16 cellular contexts compared by ENCODE assay signal in the genomic region with DNA sequence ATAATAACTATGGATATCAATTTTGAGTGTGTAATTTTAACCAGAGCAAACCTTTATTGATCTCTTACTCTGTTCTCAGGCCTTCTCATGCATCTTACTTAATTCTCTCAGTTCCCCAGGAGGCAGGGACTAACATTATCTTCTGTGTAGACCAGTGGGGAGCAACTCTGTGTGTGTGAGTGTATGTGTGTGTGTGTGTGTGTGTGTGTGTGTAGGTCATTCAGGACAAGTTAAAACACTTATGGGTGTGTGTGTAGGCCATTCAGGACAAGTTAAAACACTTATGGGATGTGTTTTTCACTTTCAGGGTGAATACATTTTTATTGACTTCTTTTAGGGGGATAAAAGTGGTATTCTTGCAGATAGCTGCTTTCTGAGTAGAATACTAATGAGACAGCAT.
A peak's percentile ranks its signal among the peaks of the same experiment; 100 is the strongest.
DNase-seq lines count a peak whose midpoint lies in the region; FAIRE-seq and TF ChIP-seq lines count a peak whose summit lies in the region.
"Had no signal": no experiment of that assay in that cellular context is flagged by ENCODE, and none has a peak within 500 bp of the region (broad histone marks: within the 10 kb centered on the region; RNA-seq: fewer than 3 reads in every experiment).

No MANE protein-coding gene starts in this region.

- H2AFZ ChIP-seq in keratinocyte (ENCODE audit: control insufficient read depth, low read length), result no peak overlapping the region

- no peak overlapping the region for H3K4me3 Mint-ChIP-seq in MCF 10A (ENCODE audit: unreplicated experiment)
- H3K4me3 Mint-ChIP-seq: CD14-positive monocyte, H9 had no signal

- dilution Hi-C loops in keratinocyte (cut with MboI; ENCODE audit: extremely low pct_ligation_motif_present, low sequenced_read_pairs), result no loop called here

- POLR2A ChIA-PET in MCF 10A (lab: Yijun Ruan, JAX), result interaction anchor here (0.6 kb wide), 1 partner anchor 54 kb away, joined by 3 read pairs; no protein-coding TSS in a partner anchor

- BruUV-seq in MCF 10A (replicated peaks; lab: Mats Ljungman, UMichigan), result no TSS peak

- H3K4me1 Mint-ChIP-seq in MCF 10A (ENCODE audit: insufficient read depth, unreplicated experiment), result peaks cover 15% of the 10 kb centered on the region
- H3K4me1 Mint-ChIP-seq: CD14-positive monocyte had no signal

- DNase-seq in breast epithelium (ENCODE audit: low spot score in 2 of 2) (no peak), MCF 10A (ENCODE audit: unreplicated experiment) (no peak), bronchial epithelial cell (ENCODE audit: low read depth) (peak; percentile 32), keratinocyte (ENCODE audit: low read depth, low spot score) (no peak), vagina (ENCODE audit: extremely low spot score in 2 of 2) (no peak), C1 segment of cervical spinal cord (lab: John Stamatoyannopoulos, UW) (no peak), NCI-H2196 treated with DMSO at 0.1 percent for 48 hours (lab: John Stamatoyannopoulos, UW; ENCODE audit: unreplicated experiment) (no peak)
- DNase-seq in stimulated activated CD4-positive, alpha-beta T cell treated with anti-CD3 and anti-CD28 coated beads, Interleukin-12 subunit alpha, Interleukin-12 subunit beta, amount 100 ng/mL, for 4 hours, result no peak
- DNase-seq: COR-L47, H9, NCI-H187 treated with DMSO at 0.1 percent for 48 hours, NCI-H446 treated with DMSO at 0.1 percent for 48 hours, NCI-H82 had no signal

- H3K27me3 Mint-ChIP-seq in MCF 10A (ENCODE audit: insufficient read depth, unreplicated experiment), result no peaks in the 10 kb centered on the region

- H3K9ac ChIP-seq in keratinocyte (ENCODE audit: control insufficient read depth, extremely low read depth, insufficient read depth, low read length), result no peak overlapping the region

- no peaks in the 10 kb centered on the region for H3K9me3 Mint-ChIP-seq in MCF 10A (ENCODE audit: unreplicated experiment)
- H3K9me3 Mint-ChIP-seq: H9 had no signal

- TF ChIP-seq POLR2A in breast epithelium (IDR thresholded peaks at IDR 0.05) (no peak), vagina (IDR thresholded peaks at IDR 0.05) (no peak)

- H3K27ac Mint-ChIP-seq in MCF 10A (ENCODE audit: low read depth, unreplicated experiment), result no peak overlapping the region
- H3K27ac Mint-ChIP-seq: CD14-positive monocyte, H9 had no signal

- H3K9me3 ChIP-seq in breast epithelium, result no peaks in the 10 kb centered on the region
- no peaks in the 10 kb centered on the region for H3K9me3 ChIP-seq in keratinocyte (ENCODE audit: control insufficient read depth, low read depth, low read length)
- H3K9me3 ChIP-seq in vagina, result no peaks in the 10 kb centered on the region

- intact Hi-C loops in breast epithelium (cut with DNase I; ENCODE audit: low total_unique reads) (no loop called here), MCF 10A (cut with micrococcal nuclease) (no loop called here), vagina (cut with DNase I) (no loop called here)

- peak overlapping the region; percentile 13 for H3K4me2 ChIP-seq in keratinocyte (ENCODE audit: control insufficient read depth, extremely low read depth, insufficient read depth, low read depth, low read length)

- no peak overlapping the region for H3K4me3 ChIP-seq in breast epithelium
- H3K4me3 ChIP-seq in bronchial epithelial cell (ENCODE audit: low read depth, low read length), result no peak overlapping the region
- H3K4me3 ChIP-seq in keratinocyte (ENCODE audit: control insufficient read depth in 2 of 3, extremely low read depth in 1 of 3, insufficient read depth in 2 of 3, low read depth in 1 of 3, low read length in 3 of 3), result no peak overlapping the region
- no peak overlapping the region for H3K4me3 ChIP-seq in vagina

- H3K36me3 Mint-ChIP-seq in MCF 10A (ENCODE audit: insufficient read depth, unreplicated experiment), result no peaks in the 10 kb centered on the region
- H3K36me3 Mint-ChIP-seq: CD14-positive monocyte had no signal

- H3K4me1 ChIP-seq in breast epithelium (peaks cover 0 to 3% of the 10 kb centered on the region in 2 donors), keratinocyte (ENCODE audit: control insufficient read depth, extremely low read depth, insufficient read depth, low read length) (peaks cover 26% of the 10 kb centered on the region), vagina (peaks cover 13% of the 10 kb centered on the region)

- no peaks in the 10 kb centered on the region for H3K9me1 ChIP-seq in keratinocyte (ENCODE audit: control insufficient read depth, extremely low read depth, insufficient read depth, low read length)

- peak overlapping the region; percentile 66 to 79 for H3K27ac ChIP-seq in breast epithelium
- H3K27ac ChIP-seq in keratinocyte (ENCODE audit: control insufficient read depth, insufficient read depth, low read length), result no peak overlapping the region
- peak overlapping the region; percentile 60 for H3K27ac ChIP-seq in vagina

- CTCF ChIA-PET in MCF 10A (lab: Yijun Ruan, JAX), result no interaction called here

- H3K79me2 ChIP-seq in keratinocyte (ENCODE audit: control insufficient read depth, insufficient read depth, low read length), result no peaks in the 10 kb centered on the region

- no peak for TF ChIP-seq CTCF in breast epithelium (IDR thresholded peaks at IDR 0.05)
- no peak for TF ChIP-seq CTCF in MCF 10A (IDR thresholded peaks at IDR 0.05; ENCODE audit: unreplicated experiment)
- no peak for TF ChIP-seq CTCF in bronchial epithelial cell (IDR thresholded peaks at IDR 0.05; ENCODE audit: insufficient read depth, low read length, severe bottlenecking)
- TF ChIP-seq CTCF in keratinocyte (optimal IDR thresholded peaks at IDR 0.05 in 1 of 3, IDR thresholded peaks at IDR 0.05 in 1 of 3, conservative IDR thresholded peaks at IDR 0.05 in 1 of 3; ENCODE audit: extremely low read depth in 1 of 3, insufficient read depth in 2 of 3, low read length in 3 of 3), result no peak
- TF ChIP-seq CTCF in vagina (IDR thresholded peaks at IDR 0.05), result no peak

- no peak for FAIRE-seq in bronchial epithelial cell (lab: Jason Lieb, UNC)
- FAIRE-seq in keratinocyte (lab: Jason Lieb, UNC), result no peak
- FAIRE-seq: GM18507, HTR-8/SVneo had no signal

- H3K27me3 ChIP-seq in breast epithelium (no peaks in the 10 kb centered on the region), bronchial epithelial cell (ENCODE audit: control insufficient read depth, insufficient read depth, low read length) (peaks cover 1% of the 10 kb centered on the region), keratinocyte (ENCODE audit: control insufficient read depth, extremely low read depth, insufficient read depth, low read length) (no peaks in the 10 kb centered on the region), vagina (no peaks in the 10 kb centered on the region)

- H3K36me3 ChIP-seq in breast epithelium, result no peaks in the 10 kb centered on the region
- no peaks in the 10 kb centered on the region for H3K36me3 ChIP-seq in bronchial epithelial cell (ENCODE audit: control insufficient read depth, insufficient read depth, low read length)
- no peaks in the 10 kb centered on the region for H3K36me3 ChIP-seq in keratinocyte (ENCODE audit: control insufficient read depth in 2 of 2, extremely low read depth in 1 of 2, insufficient read depth in 2 of 2, low read length in 2 of 2)
- H3K36me3 ChIP-seq in vagina, result no peaks in the 10 kb centered on the region

- no peaks in the 10 kb centered on the region for H4K20me1 ChIP-seq in keratinocyte (ENCODE audit: control insufficient read depth, extremely low read depth, insufficient read depth, low read length)
